In genomic region chr15:68618339-68619302, GRCh38 we compare ENCODE assay signal across 14 cellular contexts. TPM values are rescaled to one million over a fixed set of nuclear protein-coding genes. Genes with fewer than 3 reads are reported as not detected.
DNase-seq lines count a peak whose midpoint lies in the region; ATAC-seq and TF ChIP-seq lines count a peak whose summit lies in the region.
"Had no signal": no experiment of that assay in that cellular context is flagged by ENCODE, and none has a peak within 500 bp of the region (broad histone marks: within the 10 kb centered on the region; RNA-seq: fewer than 3 reads in every experiment).

No MANE protein-coding gene starts in this region.

- no peaks in the 10 kb centered on the region for H3K9me3 ChIP-seq in right atrium auricular region
- H3K9me3 ChIP-seq: Caco-2 had no signal

- H3K4me1 ChIP-seq in right atrium auricular region, result peaks cover 0 to 69% of the 10 kb centered on the region in 2 donors
- H3K4me1 ChIP-seq: Caco-2 had no signal

- DNase-seq in AG10803 (ENCODE audit: low read depth) (peak; percentile 39), HS-5 (ENCODE audit: low read depth) (peak; percentile 35), SW 1271 (lab: John Stamatoyannopoulos, UW) (peak; percentile 54 to 73), right atrium auricular region (ENCODE audit: low spot score) (no peak)
- no peak for DNase-seq in activated CD4-positive, alpha-beta T cell treated with anti-CD3 and anti-CD28 coated beads, Interleukin-2, amount 50 U/mL, for 4 hours
- DNase-seq in stimulated activated CD4-positive, alpha-beta T cell treated with anti-CD3 and anti-CD28 coated beads, Interleukin-15, amount 100 ng/mL, for 24 hours, result no peak
- DNase-seq: Caco-2; cortex of kidney; natural killer cell; stimulated activated CD4-positive, alpha-beta T cell treated with anti-CD3 and anti-CD28 coated beads, Interleukin-4, amount 100 ng/mL, for 4 hours; WERI-Rb-1 had no signal

- no peaks in the 10 kb centered on the region for H3K36me3 ChIP-seq in right atrium auricular region

- H3K27me3 ChIP-seq in right atrium auricular region, result no peaks in the 10 kb centered on the region

- ATAC-seq in HG03354 (IDR thresholded peaks at IDR 0.05; ENCODE audit: poor library complexity, severe bottlenecking, unreplicated experiment) (no peak), GM18868 (IDR thresholded peaks at IDR 0.05; ENCODE audit: unreplicated experiment) (no peak)
- ATAC-seq: activated T-helper 17 cell treated with anti-CD3 and anti-CD28 coated beads, Interleukin-2, amount 50 U/mL, for 72 hours; natural killer cell had no signal

- H3K4me3 ChIP-seq in AG10803 (ENCODE audit: low read length) (no peak overlapping the region), right atrium auricular region (no peak overlapping the region)

- peak overlapping the region; percentile 56 to 60 for H3K27ac ChIP-seq in right atrium auricular region
- H3K27ac ChIP-seq: WERI-Rb-1 had no signal

- TF ChIP-seq CTCF in AG10803 (conservative IDR thresholded peaks at IDR 0.05; ENCODE audit: low read length) (no peak), right atrium auricular region (IDR thresholded peaks at IDR 0.05) (no peak)

RNA-seq across cellular contexts. Expression of gene CORO2B, which starts 39.8 kb away (rescaled TPM):
- 1 to 10 TPM; 6.0 to 9.7 TPM for total RNA-seq in right atrium auricular region

Comparison
In these comparisons a context has a peak if more than half of its experiments do, and no peak if none do; other contexts are left out.
1. DNase-seq: peak in AG10803 (single experiment), HS-5 (single experiment) and SW 1271 (2 of 2); none in right atrium auricular region (single experiment), activated CD4-positive, alpha-beta T cell treated with anti-CD3 and anti-CD28 coated beads, Interleukin-2, amount 50 U/mL, for 4 hours (0 of 2) and stimulated activated CD4-positive, alpha-beta T cell treated with anti-CD3 and anti-CD28 coated beads, Interleukin-15, amount 100 ng/mL, for 24 hours (single experiment).